In genomic region chr4:156811963-156812362, GRCh38 we compare ENCODE assay signal across 31 cellular contexts.
"Had no signal": no experiment of that assay in that cellular context is flagged by ENCODE, and none has a peak within 500 bp of the region (broad histone marks: within the 10 kb centered on the region; RNA-seq: fewer than 3 reads in every experiment).

No MANE protein-coding gene starts in this region.

- H3K36me3 Mint-ChIP-seq: natural killer cell; neural progenitor cell; stimulated activated memory B cell treated with anti-CD40 and anti-IgM and Interleukin-4, amounts not matched to agents 10 μg/mL and 1 μg/mL and 100 μg/mL, for 72 hours; type B pancreatic cell had no signal

- ATAC-seq: natural killer cell; psoas muscle; right cardiac atrium; right lobe of liver; stimulated activated memory B cell treated with anti-CD40 and anti-IgM and Interleukin-4, amounts not matched to agents 10 μg/mL and 1 μg/mL and 100 μg/mL, for 72 hours; stimulated activated naive CD8-positive, alpha-beta T cell treated with anti-CD3 and anti-CD28 coated beads, Interleukin-15, amount 100 ng/mL, for 72 hours; stimulated activated naive CD8-positive, alpha-beta T cell treated with anti-CD3 and anti-CD28 coated beads, Interleukin-15, Interleukin-2, amounts not matched to agents 100 U/mL and 50 U/mL, for 24 hours; upper lobe of right lung had no signal

- DNase-seq: natural killer cell; occipital lobe; ovary; posterior cingulate gyrus; psoas muscle; right cardiac atrium; right lobe of liver; sigmoid colon; spleen; stimulated activated CD4-positive, alpha-beta T cell treated with anti-CD3 and anti-CD28 coated beads, Interleukin-12 subunit alpha, Interleukin-12 subunit beta, amount 100 ng/mL, for 4 hours; stimulated activated CD4-positive, alpha-beta T cell treated with anti-CD3 and anti-CD28 coated beads, Interleukin-1b, Interleukin-23, amount 100 ng/mL, for 48 hours; stimulated activated CD4-positive, alpha-beta T cell treated with anti-CD3 and anti-CD28 coated beads, Interleukin-4, amount 100 ng/mL, for 1 hour; stimulated activated CD4-positive, alpha-beta T cell treated with anti-CD3 and anti-CD28 coated beads, Interleukin-4, amount 100 ng/mL, for 4 hours; stimulated activated CD8-positive, alpha-beta memory T cell treated with anti-CD3 and anti-CD28 coated beads, Interleukin-4, amount 100 ng/mL, for 48 hours; stimulated activated naive CD4-positive, alpha-beta T cell; stimulated activated naive CD8-positive, alpha-beta T cell treated with anti-CD3 and anti-CD28 coated beads, Interleukin-15, amount 100 ng/mL, for 72 hours; stimulated activated naive CD8-positive, alpha-beta T cell treated with anti-CD3 and anti-CD28 coated beads, Interleukin-15, Interleukin-2, amounts not matched to agents 100 U/mL and 50 U/mL, for 24 hours; substantia nigra; testis; tibial artery; transverse colon; upper lobe of right lung; uterus had no signal

- H3K4me3 Mint-ChIP-seq: natural killer cell; nephron; neural progenitor cell; stimulated activated memory B cell treated with anti-CD40 and anti-IgM and Interleukin-4, amounts not matched to agents 10 μg/mL and 1 μg/mL and 100 μg/mL, for 72 hours; stimulated activated naive CD8-positive, alpha-beta T cell treated with anti-CD3 and anti-CD28 coated beads, Interleukin-15, amount 100 ng/mL, for 72 hours; type B pancreatic cell had no signal

- H3K4me3 ChIP-seq: neural progenitor cell, ovary, psoas muscle, right lobe of liver, sigmoid colon, smooth muscle cell, spleen, suprapubic skin, testis, tibial artery, transverse colon, upper lobe of right lung, uterus had no signal

- H3K4me1 Mint-ChIP-seq: natural killer cell; stimulated activated memory B cell treated with anti-CD40 and anti-IgM and Interleukin-4, amounts not matched to agents 10 μg/mL and 1 μg/mL and 100 μg/mL, for 72 hours; stimulated activated naive CD8-positive, alpha-beta T cell treated with anti-CD3 and anti-CD28 coated beads, Interleukin-15, amount 100 ng/mL, for 72 hours had no signal

- H3K4me1 ChIP-seq: right lobe of liver, sigmoid colon, spleen, suprapubic skin, testis, upper lobe of right lung, uterus had no signal

- H3K9me3 ChIP-seq: ovary, psoas muscle, right lobe of liver, sigmoid colon, spleen, suprapubic skin, testis, tibial artery, transverse colon, upper lobe of right lung, uterus had no signal

- H3K27me3 Mint-ChIP-seq: progenitor cell of endocrine pancreas; stimulated activated memory B cell treated with anti-CD40 and anti-IgM and Interleukin-4, amounts not matched to agents 10 μg/mL and 1 μg/mL and 100 μg/mL, for 72 hours; stimulated activated naive CD8-positive, alpha-beta T cell treated with anti-CD3 and anti-CD28 coated beads, Interleukin-15, amount 100 ng/mL, for 72 hours; type B pancreatic cell had no signal

- H3K27ac ChIP-seq: neural progenitor cell, ovary, parathyroid adenoma, psoas muscle, right lobe of liver, sigmoid colon, spleen, suprapubic skin, testis, tibial artery, transverse colon, upper lobe of right lung, uterus had no signal

- H3K36me3 ChIP-seq: neural progenitor cell, ovary, right lobe of liver, sigmoid colon, spleen, suprapubic skin, tibial artery, transverse colon, upper lobe of right lung, uterus had no signal

- H2AFZ ChIP-seq: neural progenitor cell, parathyroid adenoma had no signal

- H3K9ac ChIP-seq: neural progenitor cell, parathyroid adenoma had no signal

- H3K9me3 Mint-ChIP-seq: nephron; neural progenitor cell; stimulated activated memory B cell treated with anti-CD40 and anti-IgM and Interleukin-4, amounts not matched to agents 10 μg/mL and 1 μg/mL and 100 μg/mL, for 72 hours; type B pancreatic cell had no signal

- H3K27me3 ChIP-seq: neural progenitor cell, ovary, right lobe of liver, sigmoid colon, spleen, suprapubic skin, testis, tibial artery, transverse colon, upper lobe of right lung, uterus had no signal

- H3K27ac Mint-ChIP-seq: natural killer cell; neural progenitor cell; progenitor cell of endocrine pancreas; stimulated activated memory B cell treated with anti-CD40 and anti-IgM and Interleukin-4, amounts not matched to agents 10 μg/mL and 1 μg/mL and 100 μg/mL, for 72 hours; stimulated activated naive CD8-positive, alpha-beta T cell treated with anti-CD3 and anti-CD28 coated beads, Interleukin-15, amount 100 ng/mL, for 72 hours; type B pancreatic cell had no signal

- H3K4me2 ChIP-seq: neural progenitor cell, smooth muscle cell had no signal
